10 cellular contexts compared by ENCODE assay signal in genomic region chr17:59423137-59423703, GRCh38.
A peak's percentile ranks its signal among the peaks of the same experiment; 100 is the strongest.
DNase-seq lines count a peak whose midpoint lies in the region; ATAC-seq, FAIRE-seq and TF ChIP-seq lines count a peak whose summit lies in the region.
"Had no signal": no experiment of that assay in that cellular context is flagged by ENCODE, and none has a peak within 500 bp of the region (broad histone marks: within the 10 kb centered on the region; RNA-seq: fewer than 3 reads in every experiment).

No MANE protein-coding gene starts in this region.

- TF ChIP-seq POLR2A in body of pancreas (IDR thresholded peaks at IDR 0.05) (no peak), testis (IDR thresholded peaks at IDR 0.05) (no peak)

- FAIRE-seq in HTR-8/SVneo (lab: Jason Lieb, UNC): peak; percentile 63
- FAIRE-seq in kidney (lab: Jason Lieb, UNC): no peak

- intact Hi-C loops in body of pancreas (cut with DNase I): no loop called here
- intact Hi-C loops in kidney (cut with DNase I): no loop called here
- intact Hi-C loops in testis (cut with DNase I; ENCODE audit: low total_unique reads): no loop called here

- H3K36me3 ChIP-seq in body of pancreas (replicated peaks in 1 of 2; ENCODE audit: insufficient read depth in 1 of 2, low read depth in 2 of 2): no peaks in the 10 kb centered on the region
- H3K36me3 ChIP-seq in kidney (ENCODE audit: control insufficient read depth in 1 of 2, insufficient read depth in 2 of 2, low read length in 2 of 2): no peaks in the 10 kb centered on the region
- no peaks in the 10 kb centered on the region for H3K36me3 ChIP-seq in testis (ENCODE audit: low read depth, missing control alignments)
- H3K36me3 ChIP-seq: lower lobe of right lung had no signal

- H3K9ac ChIP-seq in kidney (ENCODE audit: low read length in 2 of 2): peak overlapping the region in 1 of 2 donors; percentile 32

- H3K9me3 ChIP-seq in body of pancreas: no peaks in the 10 kb centered on the region
- no peaks in the 10 kb centered on the region for H3K9me3 ChIP-seq in kidney (ENCODE audit: control insufficient read depth in 1 of 2, low read length in 2 of 2)
- H3K9me3 ChIP-seq in testis: no peaks in the 10 kb centered on the region
- H3K9me3 ChIP-seq: lower lobe of right lung had no signal

- peaks cover 59% of the 10 kb centered on the region for H3K4me1 ChIP-seq in body of pancreas
- H3K4me1 ChIP-seq in kidney (ENCODE audit: control insufficient read depth in 1 of 2, insufficient read depth in 1 of 2, low read depth in 1 of 2, low read length in 2 of 2): peaks cover 44 to 53% of the 10 kb centered on the region in 2 donors
- H3K4me1 ChIP-seq in testis: peaks cover 44% of the 10 kb centered on the region

- 30 to 31% methylated on average over 9 of the region's 9 CpGs for WGBS in body of pancreas, 2 donors
- WGBS in testis, 2 donors: 42 to 45% methylated on average over 9 of the region's 9 CpGs

- TF ChIP-seq CTCF in body of pancreas (IDR thresholded peaks at IDR 0.05) (no peak), kidney (IDR thresholded peaks at IDR 0.05; ENCODE audit: borderline replicate concordance, extremely low read depth, insufficient read depth) (no peak), testis (IDR thresholded peaks at IDR 0.05) (no peak)

- peak; percentile 71 for ATAC-seq in body of pancreas

- H3K4me3 ChIP-seq in body of pancreas (no peak overlapping the region), kidney (ENCODE audit: low read length in 2 of 2) (no peak overlapping the region), testis (no peak overlapping the region)
- H3K4me3 ChIP-seq: lower lobe of right lung had no signal

- no peaks in the 10 kb centered on the region for H3K27me3 ChIP-seq in body of pancreas
- no peaks in the 10 kb centered on the region for H3K27me3 ChIP-seq in testis

- DNase-seq in HTR-8/SVneo (ENCODE audit: insufficient read length, low spot score) (peak; percentile 68), body of pancreas (peak; percentile 45 to 64 (median 56)), kidney (no peak), testis (peak; percentile 44), NAMALWA (ENCODE audit: low spot score) (no peak)
- DNase-seq in activated CD4-positive, alpha-beta T cell treated with anti-CD3 and anti-CD28 coated beads for 48 hours: no peak
- DNase-seq in activated CD4-positive, alpha-beta T cell treated with anti-CD3 and anti-CD28 coated beads for 1 hour: no peak
- no peak for DNase-seq in activated naive CD4-positive, alpha-beta T cell (lab: John Stamatoyannopoulos, UW)
- DNase-seq: lower lobe of right lung, NCI-H748 treated with DMSO at 0.1 percent for 48 hours had no signal

- H3K27ac ChIP-seq in body of pancreas (peak overlapping the region; percentile 44 to 74 (median 68)), kidney (ENCODE audit: low read depth in 2 of 2, low read length in 2 of 2) (peak overlapping the region; percentile 77 to 92), testis (peak overlapping the region; percentile 44 to 46)
- H3K27ac ChIP-seq: lower lobe of right lung had no signal

Comparison
In these comparisons a context has a peak if more than half of its experiments do, and no peak if none do; other contexts are left out.
1. DNase-seq: peak in HTR-8/SVneo (single experiment), body of pancreas (4 of 4) and testis (single experiment); none in kidney (single experiment), NAMALWA (single experiment), activated CD4-positive, alpha-beta T cell treated with anti-CD3 and anti-CD28 coated beads for 48 hours (single experiment), activated CD4-positive, alpha-beta T cell treated with anti-CD3 and anti-CD28 coated beads for 1 hour (single experiment) and activated naive CD4-positive, alpha-beta T cell (0 of 4).
2. Peak in every context shown above with its lines, with median percentiles within 50 percentile points of each other: H3K27ac ChIP-seq.